In genomic region chr1:23529146-23530088, GRCh38 we compare ENCODE assay signal across 9 cellular contexts. TPM values are rescaled to one million over a fixed set of nuclear protein-coding genes. Genes with fewer than 3 reads are reported as not detected.
A peak's percentile ranks its signal among the peaks of the same experiment; 100 is the strongest.
DNase-seq lines count a peak whose midpoint lies in the region; ATAC-seq and TF ChIP-seq lines count a peak whose summit lies in the region.
"Had no signal": no experiment of that assay in that cellular context is flagged by ENCODE, and none has a peak within 500 bp of the region (broad histone marks: within the 10 kb centered on the region; RNA-seq: fewer than 3 reads in every experiment).

No MANE protein-coding gene starts in this region.

- no peak for ATAC-seq in HG02970 (IDR thresholded peaks at IDR 0.05; ENCODE audit: low FRiP score, unreplicated experiment)

- H3K9me3 ChIP-seq in ascending aorta: no peaks in the 10 kb centered on the region

- no peaks in the 10 kb centered on the region for H3K36me3 ChIP-seq in ascending aorta

- H3K36me3 Mint-ChIP-seq in activated T-helper 1 cell treated with anti-CD3 and anti-CD28 coated beads, Interleukin-12 subunit alpha, Interleukin-12 subunit beta, Interleukin-2, Interleukin-4 antibody, amounts not matched to agents 30 ng/mL and 10 ng/mL and 1 ng/mL, durations not matched to agents 14 hours and 24 hours and 36 hours (ENCODE audit: low read depth): peaks cover 7% of the 10 kb centered on the region
- no peaks in the 10 kb centered on the region for H3K36me3 Mint-ChIP-seq in nephron (ENCODE audit: low read depth)

- TF ChIP-seq CTCF in nephron (IDR thresholded peaks at IDR 0.05; ENCODE audit: unreplicated experiment in 3 of 3): no peak
- TF ChIP-seq CTCF in ascending aorta (IDR thresholded peaks at IDR 0.05): no peak

- no peaks in the 10 kb centered on the region for H3K9me3 Mint-ChIP-seq in activated T-helper 1 cell treated with anti-CD3 and anti-CD28 coated beads, Interleukin-12 subunit alpha, Interleukin-12 subunit beta, Interleukin-2, Interleukin-4 antibody, amounts not matched to agents 30 ng/mL and 10 ng/mL and 1 ng/mL, durations not matched to agents 14 hours and 24 hours and 36 hours
- no peaks in the 10 kb centered on the region for H3K9me3 Mint-ChIP-seq in nephron

- H3K27ac Mint-ChIP-seq in activated T-helper 1 cell treated with anti-CD3 and anti-CD28 coated beads, Interleukin-12 subunit alpha, Interleukin-12 subunit beta, Interleukin-2, Interleukin-4 antibody, amounts not matched to agents 30 ng/mL and 10 ng/mL and 1 ng/mL, durations not matched to agents 14 hours and 24 hours and 36 hours: peak overlapping the region; percentile 84
- H3K27ac Mint-ChIP-seq in nephron: peak overlapping the region in 1 of 3 experiments; percentile 78

- intact Hi-C loops in activated T-helper 1 cell treated with anti-CD3 and anti-CD28 coated beads, Interleukin-12 subunit alpha, Interleukin-12 subunit beta, Interleukin-2, Interleukin-4 antibody, amounts not matched to agents 30 ng/mL and 10 ng/mL and 1 ng/mL, durations not matched to agents 14 hours and 24 hours and 36 hours (cut with micrococcal nuclease): loop anchor here (2.0 to 10.0 kb wide), 4 partner anchors 29 to 415 kb away; partner anchors contain the start of genes ELOA, HNRNPR and ID3
- intact Hi-C loops in ascending aorta (cut with DNase I): loop anchor here (2.0 kb wide), 1 partner anchor 45 kb away; the partner anchor contains the start of gene ASAP3

- H3K4me1 ChIP-seq in ascending aorta: peaks cover 8 to 14% of the 10 kb centered on the region in 2 donors

- DNase-seq in DMS114 treated with DMSO at 0.1 percent for 48 hours (lab: John Stamatoyannopoulos, UW; ENCODE audit: unreplicated experiment) (peak; percentile 11), OCI-M2 (lab: John Stamatoyannopoulos, UW; ENCODE audit: unreplicated experiment) (no peak), retina (no peak), ascending aorta (ENCODE audit: low spot score in 2 of 2) (no peak)
- DNase-seq in Jurkat, Clone E6-1 (ENCODE audit: low read depth, low spot score): no peak
- no peak for DNase-seq in activated T-helper 1 cell treated with anti-CD3 and anti-CD28 coated beads, Interleukin-12 subunit alpha, Interleukin-12 subunit beta, Interleukin-2, Interleukin-4 antibody, amounts not matched to agents 30 ng/mL and 10 ng/mL and 1 ng/mL, durations not matched to agents 14 hours and 24 hours and 36 hours (ENCODE audit: low spot score)
- DNase-seq: anterior cingulate cortex had no signal

- peaks cover 87% of the 10 kb centered on the region for H3K4me1 Mint-ChIP-seq in activated T-helper 1 cell treated with anti-CD3 and anti-CD28 coated beads, Interleukin-12 subunit alpha, Interleukin-12 subunit beta, Interleukin-2, Interleukin-4 antibody, amounts not matched to agents 30 ng/mL and 10 ng/mL and 1 ng/mL, durations not matched to agents 14 hours and 24 hours and 36 hours (ENCODE audit: low read depth)
- H3K4me1 Mint-ChIP-seq in nephron: peaks cover 54% of the 10 kb centered on the region

- H3K27me3 Mint-ChIP-seq in activated T-helper 1 cell treated with anti-CD3 and anti-CD28 coated beads, Interleukin-12 subunit alpha, Interleukin-12 subunit beta, Interleukin-2, Interleukin-4 antibody, amounts not matched to agents 30 ng/mL and 10 ng/mL and 1 ng/mL, durations not matched to agents 14 hours and 24 hours and 36 hours (ENCODE audit: insufficient read depth): no peaks in the 10 kb centered on the region
- H3K27me3 Mint-ChIP-seq in nephron (ENCODE audit: low read depth): peaks cover 9% of the 10 kb centered on the region

- H3K4me3 ChIP-seq in Jurkat, Clone E6-1 (ENCODE audit: low read length): peak overlapping the region; percentile 63
- no peak overlapping the region for H3K4me3 ChIP-seq in ascending aorta

- no peak overlapping the region for H3K27ac ChIP-seq in ascending aorta

- peak overlapping the region; percentile 85 for H3K4me3 Mint-ChIP-seq in activated T-helper 1 cell treated with anti-CD3 and anti-CD28 coated beads, Interleukin-12 subunit alpha, Interleukin-12 subunit beta, Interleukin-2, Interleukin-4 antibody, amounts not matched to agents 30 ng/mL and 10 ng/mL and 1 ng/mL, durations not matched to agents 14 hours and 24 hours and 36 hours
- H3K4me3 Mint-ChIP-seq in nephron: peak overlapping the region; percentile 75 to 82 (median 81)

- H3K27me3 ChIP-seq in ascending aorta: no peaks in the 10 kb centered on the region

RNA-seq across cellular contexts. Expression of gene E2F2, which starts 1.6 kb away (rescaled TPM):
- 18.2 TPM for polyA plus RNA-seq in Jurkat, Clone E6-1 (2012; ENCODE audit: insufficient read depth, insufficient read length)
- total RNA-seq in activated T-helper 1 cell treated with anti-CD3 and anti-CD28 coated beads, Interleukin-12 subunit alpha, Interleukin-12 subunit beta, Interleukin-2, Interleukin-4 antibody, amounts not matched to agents 30 ng/mL and 10 ng/mL and 1 ng/mL, durations not matched to agents 14 hours and 24 hours and 36 hours: 32.0 and 33.5 TPM in 2 replicates
- total RNA-seq in ascending aorta: not detected

RNA-seq across cellular contexts. Expression of gene ID3, which starts 29.9 kb away (rescaled TPM):
- polyA plus RNA-seq in Jurkat, Clone E6-1 (2012; ENCODE audit: insufficient read depth, insufficient read length): 164 TPM
- 20.8 and 22.9 TPM in 2 replicates for total RNA-seq in activated T-helper 1 cell treated with anti-CD3 and anti-CD28 coated beads, Interleukin-12 subunit alpha, Interleukin-12 subunit beta, Interleukin-2, Interleukin-4 antibody, amounts not matched to agents 30 ng/mL and 10 ng/mL and 1 ng/mL, durations not matched to agents 14 hours and 24 hours and 36 hours
- total RNA-seq in ascending aorta: 1,094 TPM

RNA-seq across cellular contexts. Expression of gene ASAP3, which starts 45.4 kb away (rescaled TPM):
- 10.8 TPM for polyA plus RNA-seq in Jurkat, Clone E6-1 (2012; ENCODE audit: insufficient read depth, insufficient read length)
- total RNA-seq in activated T-helper 1 cell treated with anti-CD3 and anti-CD28 coated beads, Interleukin-12 subunit alpha, Interleukin-12 subunit beta, Interleukin-2, Interleukin-4 antibody, amounts not matched to agents 30 ng/mL and 10 ng/mL and 1 ng/mL, durations not matched to agents 14 hours and 24 hours and 36 hours: not detected in 2 replicates
- 125 TPM for total RNA-seq in ascending aorta

Comparison
In these comparisons a context has a peak if more than half of its experiments do, and no peak if none do; other contexts are left out.
1. RNA of gene E2F2, which starts 1.6 kb away (total RNA-seq): 32.0 to 33.5 TPM in activated T-helper 1 cell treated with anti-CD3 and anti-CD28 coated beads, Interleukin-12 subunit alpha, Interleukin-12 subunit beta, Interleukin-2, Interleukin-4 antibody, amounts not matched to agents 30 ng/mL and 10 ng/mL and 1 ng/mL, durations not matched to agents 14 hours and 24 hours and 36 hours; not detected in ascending aorta (single experiment); every median in the first group is over 10 times any median in the second.
2. RNA of gene ID3, which starts 29.9 kb away (total RNA-seq): 1,094 TPM in ascending aorta (single experiment); 20.8 to 22.9 TPM in activated T-helper 1 cell treated with anti-CD3 and anti-CD28 coated beads, Interleukin-12 subunit alpha, Interleukin-12 subunit beta, Interleukin-2, Interleukin-4 antibody, amounts not matched to agents 30 ng/mL and 10 ng/mL and 1 ng/mL, durations not matched to agents 14 hours and 24 hours and 36 hours; every median in the first group is over 10 times any median in the second.
3. RNA of gene ASAP3, which starts 45.4 kb away (total RNA-seq): 125 TPM in ascending aorta (single experiment); not detected in activated T-helper 1 cell treated with anti-CD3 and anti-CD28 coated beads, Interleukin-12 subunit alpha, Interleukin-12 subunit beta, Interleukin-2, Interleukin-4 antibody, amounts not matched to agents 30 ng/mL and 10 ng/mL and 1 ng/mL, durations not matched to agents 14 hours and 24 hours and 36 hours; every median in the first group is over 100 times any median in the second.